ENCODE assay signal across 8 cellular contexts in genomic region chr15:74873036-74873755, GRCh38. TPM values are rescaled to one million over a fixed set of nuclear protein-coding genes. Genes with fewer than 3 reads are reported as not detected.
A peak's percentile ranks its signal among the peaks of the same experiment; 100 is the strongest.
DNase-seq lines count a peak whose midpoint lies in the region; ATAC-seq and TF ChIP-seq lines count a peak whose summit lies in the region.

A gene with protein sequence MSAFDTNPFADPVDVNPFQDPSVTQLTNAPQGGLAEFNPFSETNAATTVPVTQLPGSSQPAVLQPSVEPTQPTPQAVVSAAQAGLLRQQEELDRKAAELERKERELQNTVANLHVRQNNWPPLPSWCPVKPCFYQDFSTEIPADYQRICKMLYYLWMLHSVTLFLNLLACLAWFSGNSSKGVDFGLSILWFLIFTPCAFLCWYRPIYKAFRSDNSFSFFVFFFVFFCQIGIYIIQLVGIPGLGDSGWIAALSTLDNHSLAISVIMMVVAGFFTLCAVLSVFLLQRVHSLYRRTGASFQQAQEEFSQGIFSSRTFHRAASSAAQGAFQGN (minus strand): TSS chr15:74873365. CDS start chr15:74873255, 110 bp downstream.

- H3K36me3 ChIP-seq in DND-41 (ENCODE audit: insufficient read depth, low read length) = peaks cover 8% of the 10 kb centered on the region
- peaks cover 18% of the 10 kb centered on the region; the same call in 1 of the 2 replicates for H3K36me3 ChIP-seq in KOPT-K1 (ENCODE audit: insufficient read depth, low read length)
- H3K36me3 ChIP-seq in Peyer's patch = peaks cover 0 to 7% (median 0%) of the 10 kb centered on the region in 3 donors
- peaks cover 0 to 6% of the 10 kb centered on the region in 2 donors for H3K36me3 ChIP-seq in muscle layer of duodenum (ENCODE audit: control insufficient read depth in 1 of 2, insufficient read depth in 2 of 2, low read length in 2 of 2)

- H3K4me1 ChIP-seq in DND-41 (ENCODE audit: insufficient read depth, low read length) (peaks cover 41% of the 10 kb centered on the region), Peyer's patch (peaks cover 8 to 43% (median 30%) of the 10 kb centered on the region in 4 donors), muscle layer of duodenum (ENCODE audit: control insufficient read depth in 1 of 2, insufficient read depth in 2 of 2, low read length in 2 of 2) (peaks cover 21 to 47% of the 10 kb centered on the region in 2 donors)

- H3K9ac ChIP-seq in DND-41 (ENCODE audit: low read depth, low read length) = peak within 1 kb of the TSS; percentile 74

- peak; percentile 92 for DNase-seq in DND-41
- peak; percentile 93 to 97 (median 95) for DNase-seq in Peyer's patch
- DNase-seq in activated T-cell treated with anti-CD3 and anti-CD28 coated beads, Interleukin-2, amount 50 U/mL, for 48 hours = peak; percentile 93
- peak; percentile 70 for DNase-seq in stimulated activated CD8-positive, alpha-beta memory T cell treated with anti-CD3 and anti-CD28 coated beads, Interleukin-7, amount 100 ng/mL, for 24 hours (ENCODE audit: low read depth)

- H3K27me3 ChIP-seq in DND-41 (ENCODE audit: insufficient read depth, low read length, poor library complexity) (no peaks in the 10 kb centered on the region), Peyer's patch (no peaks in the 10 kb centered on the region), muscle layer of duodenum (ENCODE audit: low read depth, low read length) (no peaks in the 10 kb centered on the region)

- peak; percentile 97 for ATAC-seq in DND-41 (ENCODE audit: insufficient read depth, low read depth)
- ATAC-seq in GM21825 (IDR thresholded peaks at IDR 0.05; ENCODE audit: unreplicated experiment) = peak; percentile 71
- peak; percentile 89 for ATAC-seq in esophagus mucosa

- TF ChIP-seq CTCF in DND-41 (IDR thresholded peaks at IDR 0.05; ENCODE audit: borderline replicate concordance, extremely low read depth, low read length, poor library complexity, severe bottlenecking) = no peak
- no peak for TF ChIP-seq CTCF in Peyer's patch (IDR thresholded peaks at IDR 0.05)

- TF ChIP-seq POLR2A in Peyer's patch (IDR thresholded peaks at IDR 0.05) = peak; percentile 90 to 91

- peak within 1 kb of the TSS; percentile 94 for H3K4me2 ChIP-seq in DND-41 (ENCODE audit: insufficient read depth, low read length)

- H2AFZ ChIP-seq in DND-41 (ENCODE audit: low read depth, low read length) = peak within 1 kb of the TSS; percentile 90

- peaks cover 47% of the 10 kb centered on the region for H3K79me2 ChIP-seq in DND-41 (ENCODE audit: insufficient read depth, low read length)

- H3K27ac ChIP-seq in DND-41 (ENCODE audit: low read length) = peak within 1 kb of the TSS; percentile 91
- H3K27ac ChIP-seq in KOPT-K1 (ENCODE audit: low read depth, low read length, poor library complexity, severe bottlenecking) = peak within 1 kb of the TSS; percentile 74
- H3K27ac ChIP-seq in Peyer's patch = peak within 1 kb of the TSS; percentile 91 to 98 (median 94)
- peak within 1 kb of the TSS; percentile 94 for H3K27ac ChIP-seq in muscle layer of duodenum (ENCODE audit: low read length)

- H3K9me3 ChIP-seq in DND-41 (ENCODE audit: insufficient read depth, low read length, severe bottlenecking) (no peaks in the 10 kb centered on the region), KOPT-K1 (ENCODE audit: insufficient read depth, low read length, poor library complexity, severe bottlenecking) (peaks cover 4% of the 10 kb centered on the region), Peyer's patch (no peaks in the 10 kb centered on the region), muscle layer of duodenum (ENCODE audit: control insufficient read depth in 1 of 2, low read length in 2 of 2) (no peaks in the 10 kb centered on the region)

- H3K4me3 ChIP-seq in DND-41 (ENCODE audit: low read depth in 1 of 2, low read length in 2 of 2) (peak within 1 kb of the TSS; percentile 92 to 99), Peyer's patch (peak within 1 kb of the TSS; percentile 66 to 89 (median 78)), muscle layer of duodenum (ENCODE audit: low read depth in 1 of 2, low read length in 2 of 2) (peak within 1 kb of the TSS; percentile 88 to 94)

- peaks cover 24% of the 10 kb centered on the region for H4K20me1 ChIP-seq in DND-41 (ENCODE audit: insufficient read depth, low read length)

RNA-seq across cellular contexts. Expression of the gene that starts here (rescaled TPM):
- total RNA-seq in Peyer's patch = 100 to 1,000 TPM in 3 of 4 donors, 10 to 100 TPM in 1; 60.2 to 206 (median 151) TPM
- total RNA-seq in esophagus mucosa = 102 TPM

Comparison
In these comparisons a context has a peak if more than half of its experiments do, and no peak if none do; other contexts are left out.
1. Peak in every context shown above with its lines: DNase-seq, ATAC-seq, H3K4me3 ChIP-seq and H3K27ac ChIP-seq.